ENCODE assay signal across 8 cellular contexts in genomic region chr12:101671157-101671791, GRCh38. TPM values are rescaled to one million over a fixed set of nuclear protein-coding genes. Genes with fewer than 3 reads are reported as not detected.
DNase-seq lines count a peak whose midpoint lies in the region; ATAC-seq and TF ChIP-seq lines count a peak whose summit lies in the region.

No MANE protein-coding gene starts in this region.

- no peaks in the 10 kb centered on the region for H3K27me3 Mint-ChIP-seq in activated T-cell treated with anti-CD3 and anti-CD28 coated beads, Interleukin-2, amount 50 U/mL, for 72 hours (ENCODE audit: low read depth)

- H3K4me3 Mint-ChIP-seq in activated T-cell treated with anti-CD3 and anti-CD28 coated beads, Interleukin-2, amount 50 U/mL, for 72 hours, result peak overlapping the region; percentile 48 to 76

- peak; percentile 8 for DNase-seq in DND-41
- peak; percentile 13 for DNase-seq in GM20000 (ENCODE audit: low spot score)
- DNase-seq in activated T-cell treated with anti-CD3 and anti-CD28 coated beads, Interleukin-2, amount 50 U/mL, for 72 hours, result peak; percentile 29 to 37
- DNase-seq in DMS114 treated with DMSO at 0.1 percent for 48 hours (lab: John Stamatoyannopoulos, UW; ENCODE audit: unreplicated experiment), result no peak
- no peak for DNase-seq in NCI-H1436 treated with DMSO at 0.1 percent for 48 hours (lab: John Stamatoyannopoulos, UW)
- no peak for DNase-seq in COR-L47 (lab: John Stamatoyannopoulos, UW)

- H3K9me3 Mint-ChIP-seq in activated T-cell treated with anti-CD3 and anti-CD28 coated beads, Interleukin-2, amount 50 U/mL, for 72 hours, result no peaks in the 10 kb centered on the region

- peak overlapping the region; percentile 4 for H3K27ac Mint-ChIP-seq in activated T-cell treated with anti-CD3 and anti-CD28 coated beads, Interleukin-2, amount 50 U/mL, for 72 hours

- ATAC-seq in DND-41 (ENCODE audit: insufficient read depth, low read depth), result peak; percentile 63; the same call in 2 of the 3 replicates
- ATAC-seq in HG03521 (IDR thresholded peaks at IDR 0.05; ENCODE audit: unreplicated experiment), result peak; percentile 80
- ATAC-seq in activated T-cell treated with anti-CD3 and anti-CD28 coated beads, Interleukin-2, amount 50 U/mL, for 72 hours (replicated peaks in 1 of 2), result peak; percentile 83 to 88

- no peaks in the 10 kb centered on the region for H3K36me3 ChIP-seq in DND-41 (ENCODE audit: insufficient read depth, low read length)
- no peaks in the 10 kb centered on the region for H3K36me3 ChIP-seq in parathyroid adenoma (ENCODE audit: control insufficient read depth, insufficient read depth, low read length)

- no peak for TF ChIP-seq CTCF in DND-41 (IDR thresholded peaks at IDR 0.05; ENCODE audit: borderline replicate concordance, extremely low read depth, low read length, poor library complexity, severe bottlenecking)
- no peak for TF ChIP-seq CTCF in GM20000 (IDR thresholded peaks at IDR 0.05; ENCODE audit: extremely low read depth, missing control alignments)
- TF ChIP-seq CTCF in parathyroid adenoma (IDR thresholded peaks at IDR 0.05), result no peak

- no peaks in the 10 kb centered on the region for H3K79me2 ChIP-seq in DND-41 (ENCODE audit: insufficient read depth, low read length)
- no peaks in the 10 kb centered on the region for H3K79me2 ChIP-seq in parathyroid adenoma

- H3K36me3 Mint-ChIP-seq in activated T-cell treated with anti-CD3 and anti-CD28 coated beads, Interleukin-2, amount 50 U/mL, for 72 hours (ENCODE audit: insufficient read depth in 2 of 2), result no peaks in the 10 kb centered on the region

- H3K9me3 ChIP-seq in DND-41 (ENCODE audit: insufficient read depth, low read length, severe bottlenecking) (no peaks in the 10 kb centered on the region), parathyroid adenoma (ENCODE audit: control insufficient read depth, low read length) (no peaks in the 10 kb centered on the region)

- no peak overlapping the region for H3K4me3 ChIP-seq in DND-41 (ENCODE audit: low read depth in 1 of 2, low read length in 2 of 2)
- H3K4me3 ChIP-seq in parathyroid adenoma (ENCODE audit: low read depth, low read length), result no peak overlapping the region

- no peak overlapping the region for H2AFZ ChIP-seq in DND-41 (ENCODE audit: low read depth, low read length)
- peak overlapping the region; percentile 66 for H2AFZ ChIP-seq in parathyroid adenoma

- H3K9ac ChIP-seq in DND-41 (ENCODE audit: low read depth, low read length), result no peak overlapping the region
- H3K9ac ChIP-seq in parathyroid adenoma, result no peak overlapping the region

- H3K4me2 ChIP-seq in DND-41 (ENCODE audit: insufficient read depth, low read length), result peak overlapping the region; percentile 18; the same call in 1 of the 2 replicates
- peak overlapping the region; percentile 28 for H3K4me2 ChIP-seq in parathyroid adenoma (ENCODE audit: low read length)

- H3K4me1 ChIP-seq in DND-41 (ENCODE audit: insufficient read depth, low read length) (peaks cover 5% of the 10 kb centered on the region; the same call in 1 of the 2 replicates), parathyroid adenoma (peaks cover 25% of the 10 kb centered on the region)

- peaks cover 20% of the 10 kb centered on the region for H3K4me1 Mint-ChIP-seq in activated T-cell treated with anti-CD3 and anti-CD28 coated beads, Interleukin-2, amount 50 U/mL, for 72 hours (ENCODE audit: low read depth)

- no peaks in the 10 kb centered on the region for H4K20me1 ChIP-seq in DND-41 (ENCODE audit: insufficient read depth, low read length)

- H3K27me3 ChIP-seq in DND-41 (ENCODE audit: insufficient read depth, low read length, poor library complexity) (peaks cover 3% of the 10 kb centered on the region), parathyroid adenoma (ENCODE audit: control insufficient read depth, insufficient read depth, low read length) (no peaks in the 10 kb centered on the region)

- no peak overlapping the region for H3K27ac ChIP-seq in DND-41 (ENCODE audit: low read length)
- H3K27ac ChIP-seq in parathyroid adenoma, result peak overlapping the region; percentile 67

RNA-seq across cellular contexts. Expression of gene CHPT1, which starts 26.2 kb away (rescaled TPM):
- 10 to 100 TPM; 20.2 to 24.6 TPM for total RNA-seq in activated T-cell treated with anti-CD3 and anti-CD28 coated beads, Interleukin-2, amount 50 U/mL, for 72 hours

Comparison
In these comparisons a context has a peak if more than half of its experiments do, and no peak if none do; other contexts are left out.
1. DNase-seq: peak in DND-41 (single experiment), GM20000 (single experiment) and activated T-cell treated with anti-CD3 and anti-CD28 coated beads, Interleukin-2, amount 50 U/mL, for 72 hours (2 of 2); none in DMS114 treated with DMSO at 0.1 percent for 48 hours (single experiment), NCI-H1436 treated with DMSO at 0.1 percent for 48 hours (single experiment) and COR-L47 (single experiment).
2. Peak in every context shown above with its lines, with median percentiles within 50 percentile points of each other: ATAC-seq.